5 cellular contexts compared by ENCODE assay signal in the genomic region with DNA sequence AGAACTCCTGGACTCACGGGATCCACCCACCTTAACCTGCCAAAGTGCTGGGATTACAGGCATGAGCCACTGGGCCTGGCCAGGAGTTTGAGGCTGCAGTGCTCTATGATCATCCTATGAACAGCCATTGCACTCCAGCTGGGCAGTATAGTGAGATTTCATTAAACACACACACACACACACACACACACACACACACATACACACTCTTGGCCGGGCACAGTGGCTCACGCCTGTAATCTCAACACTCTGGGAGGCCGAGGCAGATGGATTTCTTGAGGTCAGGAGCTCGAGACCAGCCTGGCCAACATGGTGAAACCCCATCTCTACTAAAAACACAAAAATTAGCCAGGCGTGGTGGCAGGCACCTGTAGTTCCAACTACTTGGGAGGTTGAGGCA. TPM values are rescaled to one million over a fixed set of nuclear protein-coding genes. Genes with fewer than 3 reads are reported as not detected.
A peak's percentile ranks its signal among the peaks of the same experiment; 100 is the strongest.
DNase-seq lines count a peak whose midpoint lies in the region; ATAC-seq, FAIRE-seq and TF ChIP-seq lines count a peak whose summit lies in the region.
"Not testable (repeated sequence)": the region's sequence is repeated elsewhere in the genome, so short reads cannot be mapped to it uniquely, and the experiment has no call there.

No MANE protein-coding gene starts in this region.

- not testable (repeated sequence) for ATAC-seq in IMR-90 (ENCODE audit: low read depth); psoas muscle; stimulated activated effector memory CD8-positive, alpha-beta T cell treated with anti-CD3 and anti-CD28 coated beads, Interleukin-12 subunit alpha, Interleukin-12 subunit beta, amount 100 ng/mL, for 72 hours
- peak; percentile 22 for ATAC-seq in K562

- peaks cover 13 to 61% of the 10 kb centered on the region in 2 experiments for H3K79me1 ChIP-seq in IMR-90 (ENCODE audit: low read depth in 1 of 2, low read length in 2 of 2)

- H2BK20ac ChIP-seq in IMR-90 (ENCODE audit: low read depth, low read length), result not testable (repeated sequence)

- not testable (repeated sequence) for H3K9ac ChIP-seq in IMR-90 (ENCODE audit: low read depth, low read length)
- H3K9ac ChIP-seq in K562 (ENCODE audit: insufficient read depth in 1 of 2, low read depth in 2 of 2, low read length in 2 of 2), result peak overlapping the region in 1 of 2 experiments; percentile 56; a peak in 1 of 4 replicates

- not testable (repeated sequence) for H4K8ac ChIP-seq in IMR-90 (ENCODE audit: low read depth in 2 of 2, low read length in 2 of 2)

- H3K27ac ChIP-seq in IMR-90 (ENCODE audit: insufficient read depth, low read length); K562 (ENCODE audit: extremely low read depth, low read depth, low read length): not testable (repeated sequence)
- peak overlapping the region; percentile 44 for H3K27ac ChIP-seq in psoas muscle

- not testable (repeated sequence) for H3K14ac ChIP-seq in IMR-90 (replicated peaks; ENCODE audit: low read depth, low read length)

- not testable (repeated sequence) for H2AFZ ChIP-seq in IMR-90 (replicated peaks; ENCODE audit: low read length, poor library complexity); K562 (ENCODE audit: low read depth, low read length)

- dilution Hi-C loops in IMR-90 (cut with HindIII; ENCODE audit: low sequenced_read_pairs, unreplicated experiment), result not testable (repeated sequence)

- not testable (repeated sequence) for H3K9me3 ChIP-seq in IMR-90 (ENCODE audit: control insufficient read depth, insufficient read depth, low read length); K562 (replicated peaks; ENCODE audit: control insufficient read depth, insufficient read depth, low read depth, low read length); psoas muscle

- not testable (repeated sequence) for H2BK15ac ChIP-seq in IMR-90 (ENCODE audit: low read depth, low read length)

- H3K4ac ChIP-seq in IMR-90 (ENCODE audit: low read depth, low read length), result 0 out of 2 replicates have a peak overlapping the region, but pooled peaks have one; percentile 32

- H4K20me1 ChIP-seq in IMR-90 (ENCODE audit: insufficient read depth, low read length), result peaks cover 36% of the 10 kb centered on the region
- not testable (repeated sequence) for H4K20me1 ChIP-seq in K562 (replicated peaks; ENCODE audit: control insufficient read depth, insufficient read depth, low read length)

- in situ Hi-C loops in IMR-90 (cut with MboI; ENCODE audit: low sequenced_read_pairs); K562 (cut with MboI): not testable (repeated sequence)

- not testable (repeated sequence) for FAIRE-seq in K562 (lab: Jason Lieb, UNC)

- not testable (repeated sequence) for H3K23ac ChIP-seq in IMR-90 (ENCODE audit: low read depth, low read length)

- not testable (repeated sequence) for DNase-seq in CD14-positive monocyte (ENCODE audit: low spot score); IMR-90; K562 (ENCODE audit: extremely low read depth in 1 of 4, low spot score in 3 of 4); psoas muscle; stimulated activated effector memory CD8-positive, alpha-beta T cell treated with anti-CD3 and anti-CD28 coated beads, Interleukin-12 subunit alpha, Interleukin-12 subunit beta, amount 100 ng/mL, for 72 hours (ENCODE audit: low spot score in 2 of 2)

- not testable (repeated sequence) for TF ChIP-seq RAD21 in IMR-90 (IDR thresholded peaks at IDR 0.05; ENCODE audit: low read length); K562 (CRISPR knock-in tag; conservative IDR thresholded peaks at IDR 0.05 in 1 of 2, IDR thresholded peaks at IDR 0.05 in 1 of 2)

- not testable (repeated sequence) for H3K4me1 ChIP-seq in IMR-90 (ENCODE audit: control insufficient read depth, insufficient read depth, low read length)
- H3K4me1 ChIP-seq in K562 (replicated peaks in 1 of 2; ENCODE audit: control insufficient read depth in 2 of 2, insufficient read depth in 2 of 2, low read length in 2 of 2) (peaks cover 2 to 18% of the 10 kb centered on the region in 2 experiments; a peak in 4 of 5 replicates), psoas muscle (peaks cover 62% of the 10 kb centered on the region)

- not testable (repeated sequence) for H3K27me3 Mint-ChIP-seq in CD14-positive monocyte (ENCODE audit: low read depth in 3 of 3)

- not testable (repeated sequence) for H3K36me3 Mint-ChIP-seq in CD14-positive monocyte; stimulated activated effector memory CD8-positive, alpha-beta T cell treated with anti-CD3 and anti-CD28 coated beads, Interleukin-12 subunit alpha, Interleukin-12 subunit beta, amount 100 ng/mL, for 72 hours

- not testable (repeated sequence) for TF ChIP-seq EP300 in K562 (IDR thresholded peaks at IDR 0.05; ENCODE audit: low read length)

- H3K4me3 ChIP-seq in IMR-90 (ENCODE audit: insufficient read depth, low read depth, low read length); K562; psoas muscle: not testable (repeated sequence)

- H3K18ac ChIP-seq in IMR-90 (ENCODE audit: low read depth, low read length), result not testable (repeated sequence)

- H2AK9ac ChIP-seq in IMR-90 (replicated peaks; ENCODE audit: low read depth, low read length, poor library complexity), result not testable (repeated sequence)

- WGBS in IMR-90 (ENCODE audit: extremely low coverage in 2 of 2, insufficient read length in 1 of 2), 2 experiments, result 100% methylated on average over 1 of the region's 6 CpGs; no CpG with 5 or more reads in 1 of the 2 experiments
- 83% methylated on average over 5 of the region's 6 CpGs for WGBS in K562 (ENCODE audit: insufficient coverage, low coverage, missing lambda C conversion rate)
- 78 to 96% (median 80%) methylated on average over 6 of the region's 6 CpGs for WGBS in psoas muscle, 3 donors

- not testable (repeated sequence) for H3K27me3 ChIP-seq in IMR-90 (ENCODE audit: control insufficient read depth, insufficient read depth, low read length); K562 (ENCODE audit: control insufficient read depth in 2 of 2, insufficient read depth in 2 of 2, low read length in 2 of 2); psoas muscle (ENCODE audit: insufficient read depth in 3 of 3, low read length in 2 of 3)

- POLR2A ChIA-PET in IMR-90 (lab: Charles Lee; ENCODE audit: unreplicated experiment), result not testable (repeated sequence)
- POLR2A ChIA-PET in K562 (lab: Yijun Ruan, JAX), result interaction anchor here (0.6 to 1.8 kb wide), 7 partner anchors 8 to 63 kb away, joined by 3 to 6 read pairs (median 3); no protein-coding TSS in a partner anchor

- not testable (repeated sequence) for H2BK5ac ChIP-seq in IMR-90 (ENCODE audit: low read depth, low read length, poor library complexity, severe bottlenecking)

- not testable (repeated sequence) for H2AK5ac ChIP-seq in IMR-90 (ENCODE audit: low read depth, low read length)

- H3K36me3 ChIP-seq in IMR-90 (ENCODE audit: control insufficient read depth, insufficient read depth, low read length); K562 (ENCODE audit: control insufficient read depth, insufficient read depth, low read length); psoas muscle (ENCODE audit: insufficient read depth in 1 of 2, low read depth in 1 of 2): not testable (repeated sequence)

- H2BK120ac ChIP-seq in IMR-90 (ENCODE audit: low read depth, low read length), result not testable (repeated sequence)

- H3K79me2 ChIP-seq in K562 (ENCODE audit: control insufficient read depth, insufficient read depth, low read length), result peaks cover 91% of the 10 kb centered on the region

- not testable (repeated sequence) for H3K4me2 ChIP-seq in IMR-90 (ENCODE audit: low read depth, low read length); K562 (ENCODE audit: insufficient read depth, low read length)

- peak overlapping the region in 5 of 7 donors; percentile 30 to 69 (median 40) for H3K27ac Mint-ChIP-seq in CD14-positive monocyte
- H3K27ac Mint-ChIP-seq in stimulated activated effector memory CD8-positive, alpha-beta T cell treated with anti-CD3 and anti-CD28 coated beads, Interleukin-12 subunit alpha, Interleukin-12 subunit beta, amount 100 ng/mL, for 72 hours, result peak overlapping the region; percentile 17

- CTCF ChIA-PET in IMR-90 (lab: Yijun Ruan, JAX); K562 (lab: Yijun Ruan, JAX; ENCODE audit: low intra/inter-chr PET ratio): not testable (repeated sequence)

- H3K9me3 Mint-ChIP-seq in CD14-positive monocyte; stimulated activated effector memory CD8-positive, alpha-beta T cell treated with anti-CD3 and anti-CD28 coated beads, Interleukin-12 subunit alpha, Interleukin-12 subunit beta, amount 100 ng/mL, for 72 hours: not testable (repeated sequence)

- peaks cover 12% of the 10 kb centered on the region for H3K9me1 ChIP-seq in IMR-90 (ENCODE audit: insufficient read depth, low read length)
- not testable (repeated sequence) for H3K9me1 ChIP-seq in K562 (ENCODE audit: control insufficient read depth, insufficient read depth, low read length)

- intact Hi-C loops in CD14-positive monocyte (cut with micrococcal nuclease); K562 (cut with micrococcal nuclease); psoas muscle (cut with DNase I): not testable (repeated sequence)
- intact Hi-C loops in IMR-90 (cut with micrococcal nuclease), result loop anchor here (5.0 kb wide), 1 partner anchor 47 kb away; no protein-coding TSS in a partner anchor

- BruUV-seq in IMR-90 (replicated peaks; lab: Mats Ljungman, UMichigan); K562 (replicated peaks; lab: Mats Ljungman, UMichigan): not testable (repeated sequence)

- H4K5ac ChIP-seq in IMR-90 (ENCODE audit: low read depth, low read length), result not testable (repeated sequence)

- not testable (repeated sequence) for H4K91ac ChIP-seq in IMR-90 (ENCODE audit: insufficient read depth, low read depth, low read length)

- TF ChIP-seq POLR2A in IMR-90 (IDR thresholded peaks at IDR 0.05; ENCODE audit: low read depth, low read length); K562 (conservative IDR thresholded peaks at IDR 0.05): not testable (repeated sequence)

- not testable (repeated sequence) for H3K56ac ChIP-seq in IMR-90 (ENCODE audit: extremely low read depth, insufficient read depth, low read length)

- not testable (repeated sequence) for TF ChIP-seq CTCF in CD14-positive monocyte (IDR thresholded peaks at IDR 0.05); IMR-90 (conservative IDR thresholded peaks at IDR 0.05; ENCODE audit: low read depth, low read length); K562 (IDR thresholded peaks at IDR 0.05 in 2 of 3, conservative IDR thresholded peaks at IDR 0.05 in 1 of 3; ENCODE audit: insufficient read depth in 2 of 3, low read depth in 1 of 3, low read length in 3 of 3); psoas muscle (IDR thresholded peaks at IDR 0.05)

- not testable (repeated sequence) for H3K4me3 Mint-ChIP-seq in CD14-positive monocyte; stimulated activated effector memory CD8-positive, alpha-beta T cell treated with anti-CD3 and anti-CD28 coated beads, Interleukin-12 subunit alpha, Interleukin-12 subunit beta, amount 100 ng/mL, for 72 hours

- H3K4me1 Mint-ChIP-seq in CD14-positive monocyte, result peaks cover 34% of the 10 kb centered on the region
- not testable (repeated sequence) for H3K4me1 Mint-ChIP-seq in stimulated activated effector memory CD8-positive, alpha-beta T cell treated with anti-CD3 and anti-CD28 coated beads, Interleukin-12 subunit alpha, Interleukin-12 subunit beta, amount 100 ng/mL, for 72 hours

RNA-seq across cellular contexts. Expression of gene NUDT3, which starts 38.2 kb away (rescaled TPM):
- 10 to 100 TPM in 1 of 2 donors, 1 to 10 TPM in 1; 9.3 to 10.9 TPM for polyA plus RNA-seq in CD14-positive monocyte
- 17.2 and 21.4 TPM in 2 replicates for total RNA-seq in IMR-90 (2012; rRNA removed)
- 9.1 and 10.1 TPM in 2 replicates for polyA plus RNA-seq in IMR-90 (2012; rRNA removed)
- 3.8 and 4.5 TPM in 2 replicates for polyA plus RNA-seq in IMR-90 (2012; cell fraction: cytosol; rRNA removed)
- polyA plus RNA-seq in IMR-90 (2012; cell fraction: nucleus; rRNA removed; ENCODE audit: low replicate concordance), result 3.1 and 12.1 TPM in 2 replicates
- total RNA-seq in K562 (2011; cell fraction: chromatin; rRNA removed; ENCODE audit: low replicate concordance), result 19.3 and 42.2 TPM in 2 replicates
- total RNA-seq in K562 (2011; cell fraction: nucleolus; rRNA removed), result 17.3 and 21.3 TPM in 2 replicates
- 38.4 and 67.7 TPM in 2 replicates for total RNA-seq in K562 (2011; cell fraction: nucleoplasm; rRNA removed)
- total RNA-seq in K562 (2014; rRNA removed), result 47.3 and 51.0 TPM in 2 replicates
- total RNA-seq in K562 (2014; rRNA removed; fragmentation: Illumina TruSeq; extraction: Trizol), result 61.8 and 70.8 TPM in 2 replicates
- total RNA-seq in K562 (2015; rRNA removed; fragmentation: Illumina TruSeq; extraction: Trizol), result 57.2 and 59.8 TPM in 2 replicates
- 49.8 and 56.4 TPM in 2 replicates for total RNA-seq in K562 (2021)
- 68.5 and 81.2 TPM in 2 replicates for polyA plus RNA-seq in K562 (2011; rRNA removed)
- polyA plus RNA-seq in K562 (2011; cell fraction: cytosol; rRNA removed), result 29.2 and 49.7 TPM in 2 replicates
- polyA plus RNA-seq in K562 (2011; cell fraction: nucleus; rRNA removed), result 20.7 and 29.1 TPM in 2 replicates
- polyA plus RNA-seq in K562 (2012), result 15.2 and 19.2 TPM in 2 replicates
- polyA plus RNA-seq in K562 (2014; fragmentation: Illumina TruSeq; extraction: Trizol), result 54.8 and 56.0 TPM in 2 replicates
- 10 to 100 TPM in 1 of 2 experiments, 1 to 10 TPM in 1; 5.4 to 57.7 TPM for polyA plus RNA-seq in K562 (2014; fragmentation: Nextera tagmentation; extraction: Ambion mirVana)
- 54.4 and 56.8 TPM in 2 replicates for polyA plus RNA-seq in K562 (2014; rRNA removed)
- 105 and 133 TPM in 2 replicates for polyA minus RNA-seq in K562 (2011; rRNA and poly(A)+ RNA removed)
- polyA minus RNA-seq in K562 (2011; cell fraction: cytosol; rRNA and poly(A)+ RNA removed), result 46.1 and 59.9 TPM in 2 replicates
- polyA minus RNA-seq in K562 (2011; cell fraction: nucleus; rRNA and poly(A)+ RNA removed), result 9.4 and 18.1 TPM in 2 replicates
- total RNA-seq in psoas muscle, result 10 to 100 TPM; 33.3 to 70.5 (median 50.6) TPM
- polyA plus RNA-seq in psoas muscle, result 10 to 100 TPM; 10.6 to 19.9 (median 17.9) TPM
